Comparison of ENCODE assay signal across 1 cellular context in the genomic region with DNA sequence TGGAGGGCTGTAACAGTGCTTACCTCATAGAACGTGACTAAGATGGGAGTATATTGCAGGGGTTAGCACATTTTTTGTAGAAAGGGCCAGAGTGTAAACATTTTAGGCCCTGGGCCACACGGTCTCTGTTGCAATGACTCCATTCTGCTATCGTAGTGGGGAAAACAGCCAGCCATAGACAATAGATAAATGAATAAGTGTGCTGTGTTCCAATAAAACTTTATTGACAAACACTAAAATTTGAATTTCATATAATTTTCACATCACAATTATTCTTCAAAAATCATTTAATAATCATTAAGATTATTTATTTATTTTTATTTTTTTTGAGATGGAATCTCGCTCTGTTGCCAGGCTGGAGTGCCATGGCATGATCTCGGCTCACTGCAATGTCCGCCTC.
TF ChIP-seq lines count a peak whose summit lies in the region.

No MANE protein-coding gene starts in this region.

TF ChIP-seq in GM23338, 12 proteins besides CTCF, POLR2A, EP300 and RAD21 (continued from another document):
- TF ChIP-seq, protein P1, sequence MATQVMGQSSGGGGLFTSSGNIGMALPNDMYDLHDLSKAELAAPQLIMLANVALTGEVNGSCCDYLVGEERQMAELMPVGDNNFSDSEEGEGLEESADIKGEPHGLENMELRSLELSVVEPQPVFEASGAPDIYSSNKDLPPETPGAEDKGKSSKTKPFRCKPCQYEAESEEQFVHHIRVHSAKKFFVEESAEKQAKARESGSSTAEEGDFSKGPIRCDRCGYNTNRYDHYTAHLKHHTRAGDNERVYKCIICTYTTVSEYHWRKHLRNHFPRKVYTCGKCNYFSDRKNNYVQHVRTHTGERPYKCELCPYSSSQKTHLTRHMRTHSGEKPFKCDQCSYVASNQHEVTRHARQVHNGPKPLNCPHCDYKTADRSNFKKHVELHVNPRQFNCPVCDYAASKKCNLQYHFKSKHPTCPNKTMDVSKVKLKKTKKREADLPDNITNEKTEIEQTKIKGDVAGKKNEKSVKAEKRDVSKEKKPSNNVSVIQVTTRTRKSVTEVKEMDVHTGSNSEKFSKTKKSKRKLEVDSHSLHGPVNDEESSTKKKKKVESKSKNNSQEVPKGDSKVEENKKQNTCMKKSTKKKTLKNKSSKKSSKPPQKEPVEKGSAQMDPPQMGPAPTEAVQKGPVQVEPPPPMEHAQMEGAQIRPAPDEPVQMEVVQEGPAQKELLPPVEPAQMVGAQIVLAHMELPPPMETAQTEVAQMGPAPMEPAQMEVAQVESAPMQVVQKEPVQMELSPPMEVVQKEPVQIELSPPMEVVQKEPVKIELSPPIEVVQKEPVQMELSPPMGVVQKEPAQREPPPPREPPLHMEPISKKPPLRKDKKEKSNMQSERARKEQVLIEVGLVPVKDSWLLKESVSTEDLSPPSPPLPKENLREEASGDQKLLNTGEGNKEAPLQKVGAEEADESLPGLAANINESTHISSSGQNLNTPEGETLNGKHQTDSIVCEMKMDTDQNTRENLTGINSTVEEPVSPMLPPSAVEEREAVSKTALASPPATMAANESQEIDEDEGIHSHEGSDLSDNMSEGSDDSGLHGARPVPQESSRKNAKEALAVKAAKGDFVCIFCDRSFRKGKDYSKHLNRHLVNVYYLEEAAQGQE (IDR thresholded peaks at IDR 0.05; ENCODE audit: unreplicated experiment), result no peak
- TF ChIP-seq CREB1 (CRISPR knock-in tag; IDR thresholded peaks at IDR 0.05; ENCODE audit: low read depth), result no peak
- no peak for TF ChIP-seq ZNF331 (CRISPR knock-in tag; IDR thresholded peaks at IDR 0.05; ENCODE audit: low read depth)
